ENCODE assay signal across 8 cellular contexts in genomic region chrX:54808605-54809483, GRCh38. TPM values are rescaled to one million over a fixed set of nuclear protein-coding genes. Genes with fewer than 3 reads are reported as not detected.
DNase-seq lines count a peak whose midpoint lies in the region; ATAC-seq and TF ChIP-seq lines count a peak whose summit lies in the region.

No MANE protein-coding gene starts in this region.

- intact Hi-C loops in activated CD4-positive, alpha-beta T cell treated with anti-CD3 and anti-CD28 coated beads for 36 hours (cut with DNase I, micrococcal nuclease) = loop anchor here (1.0 to 5.0 kb wide), 11 partner anchors 112 to 1127 kb away; partner anchors contain the start of genes APEX2 (in 2 of the 2), FAM120C (in 1 of the 2), GNL3L (in 1 of the 2) and PHF8 (in 1 of the 2)

- peaks cover 16% of the 10 kb centered on the region for H3K4me1 Mint-ChIP-seq in activated CD4-positive, alpha-beta T cell treated with anti-CD3 and anti-CD28 coated beads for 36 hours

- POLR2A ChIA-PET in activated CD4-positive, alpha-beta T cell treated with anti-CD3 and anti-CD28 coated beads for 36 hours (lab: Charles Lee) = interaction anchor here (1.2 kb wide), 1 partner anchor 169 kb away, joined by 7 read pairs; no protein-coding TSS in a partner anchor

- TF ChIP-seq CTCF in AG10803 (conservative IDR thresholded peaks at IDR 0.05; ENCODE audit: low read length) (no peak), kidney epithelial cell (IDR thresholded peaks at IDR 0.05; ENCODE audit: insufficient read depth, low read length, poor library complexity, severe bottlenecking) (no peak)

- H3K4me3 ChIP-seq in AG10803 (ENCODE audit: low read length) (peak overlapping the region; percentile 86), kidney epithelial cell (ENCODE audit: low read depth, low read length) (peak overlapping the region; percentile 66)

- peak; percentile 94 for ATAC-seq in HG03439 (IDR thresholded peaks at IDR 0.05; ENCODE audit: unreplicated experiment)
- peak; percentile 92 for ATAC-seq in activated CD4-positive, alpha-beta T cell treated with anti-CD3 and anti-CD28 coated beads for 36 hours

- H3K27ac ChIP-seq in cingulate gyrus (ENCODE audit: low read depth, low read length) = peak overlapping the region; percentile 97

- H3K27ac Mint-ChIP-seq in activated CD4-positive, alpha-beta T cell treated with anti-CD3 and anti-CD28 coated beads for 36 hours = peak overlapping the region; percentile 89

- H3K9me3 Mint-ChIP-seq in activated CD4-positive, alpha-beta T cell treated with anti-CD3 and anti-CD28 coated beads for 36 hours (ENCODE audit: low read depth) = no peaks in the 10 kb centered on the region

- peaks cover 6% of the 10 kb centered on the region for H3K36me3 Mint-ChIP-seq in activated CD4-positive, alpha-beta T cell treated with anti-CD3 and anti-CD28 coated beads for 36 hours (ENCODE audit: low read depth)

- no peaks in the 10 kb centered on the region for H3K27me3 ChIP-seq in kidney epithelial cell (ENCODE audit: control insufficient read depth, insufficient read depth, low read length)

- CTCF ChIA-PET in activated CD4-positive, alpha-beta T cell treated with anti-CD3 and anti-CD28 coated beads for 36 hours (lab: Charles Lee) = interaction anchor here (0.7 to 1.0 kb wide), 2 partner anchors 169 to 277 kb away, joined by 3 read pairs; no protein-coding TSS in a partner anchor

- no peaks in the 10 kb centered on the region for H3K36me3 ChIP-seq in kidney epithelial cell (ENCODE audit: control insufficient read depth, insufficient read depth, low read length)

- no peaks in the 10 kb centered on the region for H3K27me3 Mint-ChIP-seq in activated CD4-positive, alpha-beta T cell treated with anti-CD3 and anti-CD28 coated beads for 36 hours

- DNase-seq in AG10803 (ENCODE audit: low read depth) (peak; percentile 93), GM19238 (ENCODE audit: insufficient read length, low spot score) (peak; percentile 82), NCI-H510A (lab: John Stamatoyannopoulos, UW) (peak; percentile 84), kidney epithelial cell (ENCODE audit: low read depth) (peak; percentile 78)
- DNase-seq in activated CD4-positive, alpha-beta T cell treated with anti-CD3 and anti-CD28 coated beads for 36 hours = peak; percentile 93
- peak; percentile 91 for DNase-seq in stimulated activated CD4-positive, alpha-beta T cell treated with anti-CD3 and anti-CD28 coated beads, Interleukin-15, amount 100 ng/mL, for 24 hours

- H3K4me3 Mint-ChIP-seq in activated CD4-positive, alpha-beta T cell treated with anti-CD3 and anti-CD28 coated beads for 36 hours = peak overlapping the region; percentile 87

RNA-seq across cellular contexts. Expression of gene MAGED2, which starts 1.3 kb away (rescaled TPM):
- total RNA-seq in activated CD4-positive, alpha-beta T cell treated with anti-CD3 and anti-CD28 coated beads for 36 hours = 10 to 100 TPM; 27.4 to 35.5 TPM
- total RNA-seq in kidney epithelial cell = 195 and 200 TPM in 2 replicates

RNA-seq across cellular contexts. Expression of gene ITIH6, which starts 10.8 kb away (rescaled TPM):
- not detected for total RNA-seq in activated CD4-positive, alpha-beta T cell treated with anti-CD3 and anti-CD28 coated beads for 36 hours
- total RNA-seq in kidney epithelial cell = not detected in 2 replicates

Comparison
In these comparisons a context has a peak if more than half of its experiments do, and no peak if none do; other contexts are left out.
1. Peak in every context shown above with its lines: DNase-seq, ATAC-seq, H3K4me3 ChIP-seq and H3K27ac ChIP-seq.